In the genomic region with DNA sequence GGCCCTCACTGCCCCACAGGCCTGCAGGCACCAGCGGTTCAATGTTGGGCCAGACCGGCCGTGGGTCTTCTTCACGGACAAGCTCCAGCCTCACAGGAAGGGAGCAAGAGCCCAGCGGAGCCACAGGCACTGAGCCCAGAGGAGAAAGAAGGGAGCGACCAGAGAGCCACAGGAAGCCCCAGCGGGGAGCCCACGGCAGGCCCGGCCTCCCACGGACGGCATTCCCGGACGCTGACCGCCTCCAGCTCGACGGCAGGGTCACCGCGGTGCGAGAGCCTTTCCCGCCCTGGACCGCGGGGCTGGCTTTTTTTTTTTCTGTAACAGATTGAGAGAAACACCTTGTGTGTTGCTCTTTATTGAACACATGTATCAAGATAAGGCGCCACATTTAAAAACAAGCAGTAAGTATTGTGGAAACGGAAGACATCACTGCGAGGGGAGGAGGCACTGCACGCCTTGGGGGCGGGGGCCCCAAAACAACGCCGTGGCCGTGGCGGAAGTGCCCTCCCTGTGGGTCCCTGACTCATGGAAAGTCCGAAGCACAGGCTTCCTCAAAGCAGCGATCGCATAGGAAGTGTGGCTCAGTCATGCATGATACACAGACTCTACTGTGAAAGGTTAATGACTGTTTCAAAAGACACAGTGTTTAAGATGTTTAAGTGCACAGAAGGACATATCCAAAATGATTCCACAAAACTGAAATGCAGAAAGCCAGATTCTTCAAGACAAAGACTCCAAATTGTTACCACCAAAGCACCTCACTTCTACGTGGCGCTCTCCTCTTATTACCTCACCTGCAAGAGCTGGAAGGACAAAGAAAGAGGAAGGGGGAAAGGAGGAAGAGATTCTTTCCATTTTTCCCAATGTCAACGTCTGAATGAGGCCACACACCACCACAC, we compare ENCODE assay signal across 8 cellular contexts. TPM values are rescaled to one million over a fixed set of nuclear protein-coding genes. Genes with fewer than 3 reads are reported as not detected.
DNase-seq lines count a peak whose midpoint lies in the region; TF ChIP-seq lines count a peak whose summit lies in the region.

No MANE protein-coding gene starts in this region.

- H3K27ac Mint-ChIP-seq in osteocyte (ENCODE audit: unreplicated experiment): peak overlapping the region; percentile 98

- H3K4me3 Mint-ChIP-seq in osteocyte (ENCODE audit: unreplicated experiment): peak overlapping the region; percentile 94

- CTCF ChIA-PET in HEK293 (lab: Yijun Ruan, JAX): interaction anchor here (0.6 kb wide), 1 partner anchor 13 kb away, joined by 3 read pairs; no protein-coding TSS in a partner anchor

- H2AFZ ChIP-seq in fibroblast of lung (ENCODE audit: low read length): no peak overlapping the region

- peak overlapping the region; percentile 58 for H3K9ac ChIP-seq in fibroblast of lung (ENCODE audit: insufficient read depth, low read length)

- no peak overlapping the region for H3K27ac ChIP-seq in HEK293 (ENCODE audit: extremely low read depth, low read depth, low read length)
- H3K27ac ChIP-seq in fibroblast of lung (ENCODE audit: insufficient read depth, low read length): peak overlapping the region; percentile 96
- H3K27ac ChIP-seq in tibial artery: peak overlapping the region; percentile 79 to 84

- H4K20me1 ChIP-seq in fibroblast of lung (ENCODE audit: control insufficient read depth, extremely low read depth, insufficient read depth, low read length): no peaks in the 10 kb centered on the region

- peaks cover 64% of the 10 kb centered on the region for H3K4me1 Mint-ChIP-seq in osteocyte (ENCODE audit: unreplicated experiment)

- H3K27me3 Mint-ChIP-seq in osteocyte (ENCODE audit: unreplicated experiment): no peaks in the 10 kb centered on the region

- DNase-seq in GM06990 (ENCODE audit: extremely low read depth, insufficient read length) (peak; percentile 90), NB4 (ENCODE audit: low read depth) (peak; percentile 96), fibroblast of lung (ENCODE audit: low read depth in 2 of 2) (peak; percentile 85 to 97), osteocyte (ENCODE audit: extremely low spot score, unreplicated experiment) (no peak), tibial artery (peak; percentile 86 to 87), DMS153 (lab: John Stamatoyannopoulos, UW) (no peak)
- DNase-seq in activated CD8-positive, alpha-beta memory T cell treated with anti-CD3 and anti-CD28 coated beads, Interleukin-2, amount 50 U/mL, for 48 hours: peak; percentile 90

- H3K4me1 ChIP-seq in HEK293 (ENCODE audit: control insufficient read depth, insufficient read depth, low read length) (no peaks in the 10 kb centered on the region), fibroblast of lung (ENCODE audit: control insufficient read depth, extremely low read depth, insufficient read depth, low read length) (peaks cover 22% of the 10 kb centered on the region), tibial artery (peaks cover 0 to 45% (median 42%) of the 10 kb centered on the region in 4 donors)

- peak; percentile 20 for TF ChIP-seq POLR2A in NB4 (IDR thresholded peaks at IDR 0.05; ENCODE audit: extremely low read depth, insufficient read length)

- peaks cover 82% of the 10 kb centered on the region for H3K79me2 ChIP-seq in fibroblast of lung (ENCODE audit: control insufficient read depth, insufficient read depth, low read length)

- H3K36me3 ChIP-seq in GM06990 (ENCODE audit: control insufficient read depth, insufficient read depth, low read length): peaks cover 1% of the 10 kb centered on the region; the same call in 1 of the 2 replicates
- no peaks in the 10 kb centered on the region for H3K36me3 ChIP-seq in HEK293 (ENCODE audit: control insufficient read depth in 2 of 2, insufficient read depth in 1 of 2, low read length in 2 of 2)
- H3K36me3 ChIP-seq in fibroblast of lung (ENCODE audit: control insufficient read depth, insufficient read depth, low read length): peaks cover 3% of the 10 kb centered on the region
- no peaks in the 10 kb centered on the region for H3K36me3 ChIP-seq in tibial artery

- H3K27me3 ChIP-seq in GM06990 (replicated peaks; ENCODE audit: control insufficient read depth, insufficient read depth, low read length) (no peaks in the 10 kb centered on the region), fibroblast of lung (ENCODE audit: control insufficient read depth, insufficient read depth, low read length) (no peaks in the 10 kb centered on the region), tibial artery (no peaks in the 10 kb centered on the region)

- intact Hi-C loops in tibial artery (cut with DNase I; ENCODE audit: low total_unique reads): no loop called here

- TF ChIP-seq CTCF in GM06990 (IDR thresholded peaks at IDR 0.05; ENCODE audit: insufficient read depth, low read length, poor library complexity, severe bottlenecking) (no peak), HEK293 (tag by site-specific recombination; IDR thresholded peaks at IDR 0.05) (no peak), NB4 (IDR thresholded peaks at IDR 0.05; ENCODE audit: low read depth, low read length) (no peak), fibroblast of lung (conservative IDR thresholded peaks at IDR 0.05 in 1 of 2, IDR thresholded peaks at IDR 0.05 in 1 of 2; ENCODE audit: low read depth in 1 of 2, low read length in 2 of 2) (no peak), osteocyte (IDR thresholded peaks at IDR 0.05) (no peak), tibial artery (IDR thresholded peaks at IDR 0.05) (no peak)

- H3K4me3 ChIP-seq in GM06990 (replicated peaks; ENCODE audit: low read depth, low read length) (peak overlapping the region; percentile 91), HEK293 (ENCODE audit: low read depth, low read length) (no peak overlapping the region), NB4 (ENCODE audit: low read depth, low read length) (peak overlapping the region; percentile 85), fibroblast of lung (replicated peaks in 1 of 4; ENCODE audit: control extremely low read depth in 1 of 4, insufficient read depth in 1 of 4, low read depth in 3 of 4, low read length in 4 of 4) (peak overlapping the region; percentile 15 to 98 (median 35)), tibial artery (peak overlapping the region; percentile 14 to 32)

- H3K9me3 ChIP-seq in HEK293 (ENCODE audit: control insufficient read depth, insufficient read depth, low read depth, low read length) (no peaks in the 10 kb centered on the region), fibroblast of lung (ENCODE audit: control insufficient read depth, insufficient read depth, low read depth, low read length) (no peaks in the 10 kb centered on the region), tibial artery (no peaks in the 10 kb centered on the region)

- peaks cover 3% of the 10 kb centered on the region for H3K36me3 Mint-ChIP-seq in osteocyte (ENCODE audit: unreplicated experiment)

- H3K4me2 ChIP-seq in fibroblast of lung (ENCODE audit: extremely low read depth, insufficient read depth, low read length): peak overlapping the region; percentile 85

- no peaks in the 10 kb centered on the region for H3K9me3 Mint-ChIP-seq in osteocyte (ENCODE audit: unreplicated experiment)

- POLR2A ChIA-PET in HEK293 (lab: Yijun Ruan, JAX): no interaction called here

TF ChIP-seq in HEK293, 187 proteins besides CTCF, POLR2A, EP300 and RAD21:
- no peak for TF ChIP-seq ZNF660 (tag by site-specific recombination; IDR thresholded peaks at IDR 0.05)
- peak; percentile 33 for TF ChIP-seq ZFHX2 (tag by site-specific recombination; conservative IDR thresholded peaks at IDR 0.05)
- peak; percentile 81 for TF ChIP-seq ZIC2 (tag by site-specific recombination; IDR thresholded peaks at IDR 0.05)
- TF ChIP-seq GLI2 (tag by site-specific recombination; IDR thresholded peaks at IDR 0.05; ENCODE audit: borderline replicate concordance, low read depth): no peak

RNA-seq across cellular contexts. Expression of gene RASA3, which starts 3.5 kb away (rescaled TPM):
- total RNA-seq in fibroblast of lung (21.6 and 26.6 TPM in 2 replicates), osteocyte (44.8 and 45.5 TPM in 2 replicates)
- 31.1 and 34.1 TPM in 2 replicates for polyA plus RNA-seq in fibroblast of lung
- polyA plus RNA-seq in fibroblast of lung (2012): 32.0 and 32.4 TPM in 2 replicates
- 20.1 and 29.0 TPM in 2 replicates for polyA minus RNA-seq in fibroblast of lung (ENCODE audit: low replicate concordance)

RNA-seq across cellular contexts. Expression of gene CFAP97D2, which starts 50.2 kb away (rescaled TPM):
- total RNA-seq in fibroblast of lung (not detected in 2 replicates), osteocyte (not detected in 2 replicates)
- not detected in 2 replicates for polyA plus RNA-seq in fibroblast of lung
- not detected in 2 replicates for polyA plus RNA-seq in fibroblast of lung (2012)
- polyA minus RNA-seq in fibroblast of lung (ENCODE audit: low replicate concordance): not detected in 2 replicates

Comparison
In these comparisons a context has a peak if more than half of its experiments do, and no peak if none do; other contexts are left out.
1. DNase-seq: peak in GM06990 (single experiment), NB4 (single experiment), activated CD8-positive, alpha-beta memory T cell treated with anti-CD3 and anti-CD28 coated beads, Interleukin-2, amount 50 U/mL, for 48 hours (single experiment), fibroblast of lung (2 of 2) and tibial artery (2 of 2); none in osteocyte (single experiment) and DMS153 (single experiment).